Comparison of ENCODE assay signal across 12 cellular contexts in the genomic region with DNA sequence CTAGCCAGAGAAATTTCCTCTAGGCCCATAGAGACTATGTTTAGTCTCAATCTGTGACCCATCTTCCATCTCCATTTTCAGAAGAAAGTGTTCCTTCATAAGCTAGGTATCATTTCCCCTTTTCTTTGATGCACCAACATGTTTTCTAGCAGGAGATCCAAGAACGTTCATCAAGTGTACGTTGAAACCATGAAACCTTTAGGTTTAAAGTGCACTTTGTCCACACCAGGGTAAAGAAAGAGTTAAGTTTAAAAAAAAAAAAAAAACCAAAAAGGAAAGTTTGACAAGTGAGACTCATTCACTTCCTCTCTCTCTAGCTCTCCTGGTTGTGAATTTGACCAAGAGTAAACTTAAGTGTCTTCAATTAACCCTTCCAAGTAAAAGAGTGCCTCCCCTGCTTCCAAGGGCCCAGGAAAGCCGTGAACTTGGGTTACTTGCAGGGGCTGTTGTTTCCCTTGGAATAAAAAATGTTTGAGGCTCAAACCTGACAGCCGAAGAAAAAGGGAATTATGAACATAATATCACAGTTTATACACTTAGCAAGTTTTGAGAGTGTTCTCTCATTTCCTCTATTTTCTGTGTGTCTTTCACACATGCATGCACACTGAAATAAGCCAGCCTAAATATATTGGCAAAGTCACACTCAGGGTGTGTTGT. TPM values are rescaled to one million over a fixed set of nuclear protein-coding genes. Genes with fewer than 3 reads are reported as not detected.
DNase-seq lines count a peak whose midpoint lies in the region; ATAC-seq and TF ChIP-seq lines count a peak whose summit lies in the region.
"Had no signal": no experiment of that assay in that cellular context is flagged by ENCODE, and none has a peak within 500 bp of the region (broad histone marks: within the 10 kb centered on the region; RNA-seq: fewer than 3 reads in every experiment).

No MANE protein-coding gene starts in this region.

- TF ChIP-seq CTCF in endothelial cell (IDR thresholded peaks at IDR 0.05; ENCODE audit: unreplicated experiment) (no peak), GM13977 (IDR thresholded peaks at IDR 0.05; ENCODE audit: extremely low read depth, insufficient read depth, missing control alignments) (no peak)

- POLR2A ChIA-PET in activated CD8-positive, alpha-beta T cell treated with anti-CD3 and anti-CD28 coated beads, Interleukin-2, amount 10 ng/mL, durations not matched to agents 7 days and 5 days (lab: Charles Lee) = no interaction called here

- DNase-seq in CD1c-positive myeloid dendritic cell (ENCODE audit: extremely low spot score) (peak; percentile 47), endothelial cell (ENCODE audit: low spot score) (no peak), GM13977 (ENCODE audit: low spot score) (no peak), EL (no peak)
- DNase-seq in activated CD8-positive, alpha-beta T cell treated with anti-CD3 and anti-CD28 coated beads, Interleukin-2, amount 10 ng/mL, durations not matched to agents 7 days and 5 days = no peak
- DNase-seq: activated CD4-positive, alpha-beta T cell treated with anti-CD3 and anti-CD28 coated beads, Interleukin-2, amount 50 U/mL, for 1 hour; kidney; NCI-H2081 had no signal

- CTCF ChIA-PET in activated CD8-positive, alpha-beta T cell treated with anti-CD3 and anti-CD28 coated beads, Interleukin-2, amount 10 ng/mL, durations not matched to agents 7 days and 5 days (lab: Charles Lee) = interaction anchor here (1.0 to 1.8 kb wide), 6 partner anchors 19 to 419 kb away, joined by 3 to 9 read pairs (median 3); no protein-coding TSS in a partner anchor

- H3K27ac Mint-ChIP-seq in activated CD8-positive, alpha-beta T cell treated with anti-CD3 and anti-CD28 coated beads, Interleukin-2, amount 10 ng/mL, durations not matched to agents 7 days and 5 days = peak overlapping the region; percentile 58
- no peak overlapping the region for H3K27ac Mint-ChIP-seq in endothelial cell (ENCODE audit: unreplicated experiment)
- H3K27ac Mint-ChIP-seq: type B pancreatic cell had no signal

- no peaks in the 10 kb centered on the region for H3K9me3 Mint-ChIP-seq in activated CD8-positive, alpha-beta T cell treated with anti-CD3 and anti-CD28 coated beads, Interleukin-2, amount 10 ng/mL, durations not matched to agents 7 days and 5 days (ENCODE audit: insufficient read depth)
- no peaks in the 10 kb centered on the region for H3K9me3 Mint-ChIP-seq in endothelial cell (ENCODE audit: unreplicated experiment)
- H3K9me3 Mint-ChIP-seq: type B pancreatic cell had no signal

- no peaks in the 10 kb centered on the region for H3K36me3 Mint-ChIP-seq in activated CD8-positive, alpha-beta T cell treated with anti-CD3 and anti-CD28 coated beads, Interleukin-2, amount 10 ng/mL, durations not matched to agents 7 days and 5 days (ENCODE audit: low read depth)
- no peaks in the 10 kb centered on the region for H3K36me3 Mint-ChIP-seq in endothelial cell (ENCODE audit: low read depth, unreplicated experiment)
- H3K36me3 Mint-ChIP-seq: type B pancreatic cell had no signal

- ATAC-seq in GM19463 (IDR thresholded peaks at IDR 0.05; ENCODE audit: unreplicated experiment) (peak; percentile 48), HG03139 (IDR thresholded peaks at IDR 0.05; ENCODE audit: unreplicated experiment) (peak; percentile 60), HG02642 (IDR thresholded peaks at IDR 0.05; ENCODE audit: poor library complexity, unreplicated experiment) (no peak)
- peak; percentile 43 for ATAC-seq in activated CD8-positive, alpha-beta T cell treated with anti-CD3 and anti-CD28 coated beads, Interleukin-2, amount 10 ng/mL, durations not matched to agents 7 days and 5 days

- peaks cover 40% of the 10 kb centered on the region for H3K4me1 Mint-ChIP-seq in activated CD8-positive, alpha-beta T cell treated with anti-CD3 and anti-CD28 coated beads, Interleukin-2, amount 10 ng/mL, durations not matched to agents 7 days and 5 days (ENCODE audit: low read depth)
- H3K4me1 Mint-ChIP-seq in endothelial cell (ENCODE audit: unreplicated experiment) = peaks cover 29% of the 10 kb centered on the region

- H3K4me3 Mint-ChIP-seq in activated CD8-positive, alpha-beta T cell treated with anti-CD3 and anti-CD28 coated beads, Interleukin-2, amount 10 ng/mL, durations not matched to agents 7 days and 5 days = peak overlapping the region; percentile 1
- H3K4me3 Mint-ChIP-seq in endothelial cell (ENCODE audit: unreplicated experiment) = no peak overlapping the region
- H3K4me3 Mint-ChIP-seq: type B pancreatic cell had no signal

- in situ Hi-C loops in GM13977 (cut with MboI; ENCODE audit: low pct_unique_long_range_greater_than_20kb, low sequenced_read_pairs, unreplicated experiment) = no loop called here

- H3K27me3 Mint-ChIP-seq in activated CD8-positive, alpha-beta T cell treated with anti-CD3 and anti-CD28 coated beads, Interleukin-2, amount 10 ng/mL, durations not matched to agents 7 days and 5 days (ENCODE audit: low read depth) = no peaks in the 10 kb centered on the region
- peaks cover 3% of the 10 kb centered on the region for H3K27me3 Mint-ChIP-seq in endothelial cell (ENCODE audit: unreplicated experiment)
- H3K27me3 Mint-ChIP-seq: type B pancreatic cell had no signal

RNA-seq across cellular contexts. Expression of a gene that starts 56.7 kb away (rescaled TPM):
- 100 to 1,000 TPM in 1 of 2 experiments, 10 to 100 TPM in 1; 97.0 to 100 TPM for total RNA-seq in activated CD8-positive, alpha-beta T cell treated with anti-CD3 and anti-CD28 coated beads, Interleukin-2, amount 10 ng/mL, durations not matched to agents 7 days and 5 days
- total RNA-seq in endothelial cell (ENCODE audit: unreplicated experiment) = 137 TPM
